ENCODE assay signal across 10 cellular contexts in genomic region chr4:183798921-183799307, GRCh38.
DNase-seq lines count a peak whose midpoint lies in the region; ATAC-seq and TF ChIP-seq lines count a peak whose summit lies in the region.
"Had no signal": no experiment of that assay in that cellular context is flagged by ENCODE, and none has a peak within 500 bp of the region (broad histone marks: within the 10 kb centered on the region; RNA-seq: fewer than 3 reads in every experiment).

No MANE protein-coding gene starts in this region.

- 49% methylated on average over 11 of the region's 11 CpGs for WGBS in right cardiac atrium

- no peak for TF ChIP-seq POLR2A in vagina (IDR thresholded peaks at IDR 0.05)

- no peaks in the 10 kb centered on the region for H3K36me3 Mint-ChIP-seq in activated naive CD8-positive, alpha-beta T cell treated with anti-CD3 and anti-CD28 coated beads, Interleukin-2, amount 10 ng/mL, durations not matched to agents 7 days and 5 days
- H3K36me3 Mint-ChIP-seq in mesothelial cell of epicardium, result peaks cover 8% of the 10 kb centered on the region

- DNase-seq in right cardiac atrium (no peak), Right ventricle myocardium superior (no peak), mesothelial cell of epicardium (ENCODE audit: low spot score in 2 of 2, unreplicated experiment in 2 of 2) (no peak), vagina (ENCODE audit: extremely low spot score in 2 of 2) (no peak), OCI-LY7 (ENCODE audit: low spot score) (no peak), epidermal melanocyte (ENCODE audit: insufficient read length, low spot score) (no peak)
- DNase-seq in activated naive CD8-positive, alpha-beta T cell treated with anti-CD3 and anti-CD28 coated beads, Interleukin-2, amount 10 ng/mL, durations not matched to agents 7 days and 5 days, result no peak

- no peaks in the 10 kb centered on the region for H3K27me3 ChIP-seq in right cardiac atrium (ENCODE audit: control insufficient read depth, insufficient read depth)
- no peaks in the 10 kb centered on the region for H3K27me3 ChIP-seq in vagina

- no peak overlapping the region for H3K4me2 ChIP-seq in OCI-LY7 (ENCODE audit: low read length)

- no peak overlapping the region for H2AFZ ChIP-seq in OCI-LY7 (ENCODE audit: low read length)

- H3K27me3 Mint-ChIP-seq in activated naive CD8-positive, alpha-beta T cell treated with anti-CD3 and anti-CD28 coated beads, Interleukin-2, amount 10 ng/mL, durations not matched to agents 7 days and 5 days, result peaks cover 69% of the 10 kb centered on the region
- H3K27me3 Mint-ChIP-seq in mesothelial cell of epicardium (ENCODE audit: low read depth), result no peaks in the 10 kb centered on the region

- intact Hi-C loops in right cardiac atrium (cut with DNase I) (no loop called here), Right ventricle myocardium superior (cut with DNase I) (loop anchor here (5.0 kb wide), 1 partner anchor 77 kb away; no protein-coding TSS in a partner anchor), vagina (cut with DNase I) (no loop called here), OCI-LY7 (cut with micrococcal nuclease; ENCODE audit: unreplicated experiment) (no loop called here)

- ATAC-seq in right cardiac atrium (no peak), Right ventricle myocardium superior (ENCODE audit: poor library complexity) (no peak), HG03280 (IDR thresholded peaks at IDR 0.05; ENCODE audit: unreplicated experiment) (no peak)
- no peak for ATAC-seq in activated naive CD8-positive, alpha-beta T cell treated with anti-CD3 and anti-CD28 coated beads, Interleukin-2, amount 10 ng/mL, durations not matched to agents 7 days and 5 days (ENCODE audit: low read depth)
- ATAC-seq: K562 had no signal

- peak overlapping the region; percentile 54 for H3K4me3 Mint-ChIP-seq in activated naive CD8-positive, alpha-beta T cell treated with anti-CD3 and anti-CD28 coated beads, Interleukin-2, amount 10 ng/mL, durations not matched to agents 7 days and 5 days
- H3K4me3 Mint-ChIP-seq in mesothelial cell of epicardium, result peak overlapping the region; percentile 87

- BruUV-seq in OCI-LY7 (replicated peaks; lab: Mats Ljungman, UMichigan), result no TSS peak

- H3K4me1 ChIP-seq in right cardiac atrium (ENCODE audit: control insufficient read depth, insufficient read depth, low read length) (peaks cover 2% of the 10 kb centered on the region), vagina (peaks cover 11% of the 10 kb centered on the region), OCI-LY7 (ENCODE audit: insufficient read depth, low read length, poor library complexity, severe bottlenecking) (no peaks in the 10 kb centered on the region)

- H3K27ac ChIP-seq in right cardiac atrium (ENCODE audit: low read length), result no peak overlapping the region
- H3K27ac ChIP-seq in vagina, result no peak overlapping the region
- H3K27ac ChIP-seq in OCI-LY7 (ENCODE audit: low read depth, low read length, poor library complexity, severe bottlenecking), result no peak overlapping the region
- H3K27ac ChIP-seq: VCaP had no signal

- CTCF ChIA-PET in OCI-LY7 (lab: Charles Lee; ENCODE audit: unreplicated experiment), result no interaction called here

- no peak overlapping the region for H3K27ac Mint-ChIP-seq in activated naive CD8-positive, alpha-beta T cell treated with anti-CD3 and anti-CD28 coated beads, Interleukin-2, amount 10 ng/mL, durations not matched to agents 7 days and 5 days
- H3K27ac Mint-ChIP-seq in mesothelial cell of epicardium, result peak overlapping the region; percentile 98

- H3K9me2 ChIP-seq in OCI-LY7 (ENCODE audit: insufficient read depth, low read length), result no peaks in the 10 kb centered on the region

- POLR2A ChIA-PET in activated naive CD8-positive, alpha-beta T cell treated with anti-CD3 and anti-CD28 coated beads, Interleukin-2, amount 10 ng/mL, durations not matched to agents 7 days and 5 days (lab: Charles Lee), result no interaction called here
- POLR2A ChIA-PET in OCI-LY7 (lab: Charles Lee), result interaction anchor here (0.6 to 0.7 kb wide), 2 partner anchors 64 to 1622 kb away, joined by 3 read pairs; no protein-coding TSS in a partner anchor

- H3K4me3 ChIP-seq in right cardiac atrium (ENCODE audit: low read length) (peak overlapping the region; percentile 76), vagina (peak overlapping the region; percentile 55 to 59), OCI-LY7 (ENCODE audit: low read depth, low read length, poor library complexity, severe bottlenecking) (no peak overlapping the region)
- H3K4me3 ChIP-seq: K562 had no signal

- no peaks in the 10 kb centered on the region for H4K20me1 ChIP-seq in OCI-LY7 (ENCODE audit: insufficient read depth, low read length)

- TF ChIP-seq CTCF in mesothelial cell of epicardium (IDR thresholded peaks at IDR 0.05; ENCODE audit: unreplicated experiment), result no peak
- no peak for TF ChIP-seq CTCF in vagina (IDR thresholded peaks at IDR 0.05)
- no peak for TF ChIP-seq CTCF in OCI-LY7 (conservative IDR thresholded peaks at IDR 0.05; ENCODE audit: low read length)

- H3K9me3 Mint-ChIP-seq in activated naive CD8-positive, alpha-beta T cell treated with anti-CD3 and anti-CD28 coated beads, Interleukin-2, amount 10 ng/mL, durations not matched to agents 7 days and 5 days, result peaks cover 2% of the 10 kb centered on the region
- peaks cover 12% of the 10 kb centered on the region for H3K9me3 Mint-ChIP-seq in mesothelial cell of epicardium

- H3K4me1 Mint-ChIP-seq in activated naive CD8-positive, alpha-beta T cell treated with anti-CD3 and anti-CD28 coated beads, Interleukin-2, amount 10 ng/mL, durations not matched to agents 7 days and 5 days, result peaks cover 6% of the 10 kb centered on the region
- H3K4me1 Mint-ChIP-seq in mesothelial cell of epicardium, result peaks cover 38% of the 10 kb centered on the region

- H3K9me3 ChIP-seq in right cardiac atrium (ENCODE audit: control insufficient read depth, low read length) (no peaks in the 10 kb centered on the region), vagina (no peaks in the 10 kb centered on the region), OCI-LY7 (ENCODE audit: low read length) (no peaks in the 10 kb centered on the region)

- no peaks in the 10 kb centered on the region for H3K36me3 ChIP-seq in vagina
- H3K36me3 ChIP-seq in OCI-LY7 (ENCODE audit: insufficient read depth, low read length), result no peaks in the 10 kb centered on the region

- no peaks in the 10 kb centered on the region for H3K79me2 ChIP-seq in OCI-LY7 (ENCODE audit: insufficient read depth, low read depth, low read length)
